ENCODE assay signal across 1 cellular context in the genomic region with DNA sequence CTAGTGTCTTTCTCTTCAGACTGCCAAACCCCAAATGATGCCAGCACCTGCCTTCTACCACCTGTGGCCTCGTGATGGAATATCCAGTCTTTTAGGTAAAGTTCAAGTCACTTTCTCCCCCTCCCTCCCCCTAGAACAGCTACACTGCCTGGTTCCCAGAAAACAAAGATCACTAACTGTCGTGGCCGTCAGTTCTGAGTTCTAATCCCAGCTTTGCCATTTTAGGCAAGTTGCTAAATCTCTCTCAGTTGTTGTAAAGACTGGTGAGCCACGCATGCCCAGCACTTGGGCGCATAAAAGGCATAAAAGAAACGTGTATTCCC.
TF ChIP-seq lines count a peak whose summit lies in the region.

No MANE protein-coding gene starts in this region.

TF ChIP-seq in endothelial cell of umbilical vein, 7 proteins besides CTCF, POLR2A, EP300 and RAD21:
- TF ChIP-seq, protein P1, sequence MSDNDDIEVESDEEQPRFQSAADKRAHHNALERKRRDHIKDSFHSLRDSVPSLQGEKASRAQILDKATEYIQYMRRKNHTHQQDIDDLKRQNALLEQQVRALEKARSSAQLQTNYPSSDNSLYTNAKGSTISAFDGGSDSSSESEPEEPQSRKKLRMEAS (IDR thresholded peaks at IDR 0.05; ENCODE audit: insufficient read depth, insufficient read length): no peak
- TF ChIP-seq GATA2 (IDR thresholded peaks at IDR 0.05; ENCODE audit: insufficient read depth, insufficient read length, low read depth, low read length): no peak
- no peak for TF ChIP-seq FOS (IDR thresholded peaks at IDR 0.05; ENCODE audit: borderline replicate concordance, insufficient read depth, low read length)
- no peak for TF ChIP-seq EZH2 (IDR thresholded peaks at IDR 0.05; ENCODE audit: borderline replicate concordance, low read depth, low read length, severe bottlenecking)
- no peak for TF ChIP-seq MYC (IDR thresholded peaks at IDR 0.05; ENCODE audit: low read depth, low read length)
- no peak for TF ChIP-seq JUN (IDR thresholded peaks at IDR 0.05; ENCODE audit: borderline replicate concordance, insufficient read depth, insufficient read length, low read depth)
- TF ChIP-seq POLR2AphosphoS5 (IDR thresholded peaks at IDR 0.05; ENCODE audit: insufficient read depth, low read depth, low read length): no peak
TF ChIP-seq in endothelial cell of umbilical vein: peak in this region for 0.
